Comparison of ENCODE assay signal across 28 cellular contexts in genomic region chr4:17654701-17655100, GRCh38.
"Had no signal": no experiment of that assay in that cellular context is flagged by ENCODE, and none has a peak within 500 bp of the region (broad histone marks: within the 10 kb centered on the region; RNA-seq: fewer than 3 reads in every experiment).

No MANE protein-coding gene starts in this region.

- H3K27me3 ChIP-seq: MG63 had no signal

- DNase-seq: activated B cell treated with CpG ODN at 0.5 μM for 24 hours; activated CD4-positive, alpha-beta memory T cell treated with anti-CD3 and anti-CD28 coated beads for 36 hours; activated CD4-positive, alpha-beta T cell treated with anti-CD3 and anti-CD28 coated beads for 1 hour; activated CD4-positive, alpha-beta T cell treated with anti-CD3 and anti-CD28 coated beads, Interleukin-2, amount 10 ng/mL, durations not matched to agents 24 days and 14 days; activated gamma-delta T cell; activated naive CD4-positive, alpha-beta T cell treated with anti-CD3 and anti-CD28 coated beads for 36 hours; activated T-cell treated with anti-CD3 and anti-CD28 coated beads for 4 hours; activated T-cell treated with anti-CD3 and anti-CD28 coated beads, Interleukin-2, amount 50 U/mL, for 48 hours; amygdala; MG63; MV-4-11; NCI-H1092 treated with DMSO at 0.1 percent for 48 hours; NCI-H1436; NCI-H187; NCI-H2081; NCI-H2227 treated with DMSO at 0.1 percent for 48 hours; NCI-H510A; NCI-H526 treated with DMSO at 0.1 percent for 48 hours; NCI-H82; OCI-M1; RPMI8226; T-cell; T-helper 2 cell; T1000 had no signal

- H3K36me3 ChIP-seq: MG63 had no signal

- H3K27ac ChIP-seq: SK-N-MC had no signal

- H3K9me3 ChIP-seq: MG63 had no signal

- ATAC-seq: activated T-helper 17 cell treated with anti-CD3 and anti-CD28 coated beads, Interleukin-2, amount 50 U/mL, for 72 hours; Panc1; Right ventricle myocardium inferior; T-cell had no signal

- H3K4me3 ChIP-seq: MG63, SK-N-MC had no signal
